16 cellular contexts compared by ENCODE assay signal in genomic region chr11:426851-427250, GRCh38. TPM values are rescaled to one million over a fixed set of nuclear protein-coding genes. Genes with fewer than 3 reads are reported as not detected.
DNase-seq lines count a peak whose midpoint lies in the region; ATAC-seq, FAIRE-seq and TF ChIP-seq lines count a peak whose summit lies in the region.
"Had no signal": no experiment of that assay in that cellular context is flagged by ENCODE, and none has a peak within 500 bp of the region (broad histone marks: within the 10 kb centered on the region; RNA-seq: fewer than 3 reads in every experiment).

No MANE protein-coding gene starts in this region.

- H3K36me3 ChIP-seq in right atrium auricular region (no peaks in the 10 kb centered on the region), kidney (ENCODE audit: control insufficient read depth in 1 of 2, insufficient read depth in 2 of 2, low read length in 2 of 2) (no peaks in the 10 kb centered on the region), spleen (peaks cover 0 to 9% (median 0%) of the 10 kb centered on the region in 6 donors)

- H3K27ac Mint-ChIP-seq in CD14-positive monocyte = no peak overlapping the region

- 82 to 95% (median 90%) methylated on average over 8 of the region's 8 CpGs for whole genome bisulfite sequencing in spleen, 5 donors

- no peak overlapping the region for H3K4me3 Mint-ChIP-seq in CD14-positive monocyte
- H3K4me3 Mint-ChIP-seq: CD8-positive, alpha-beta memory T cell; H9 had no signal

- TF ChIP-seq CTCF in right atrium auricular region (IDR thresholded peaks at IDR 0.05) = no peak
- TF ChIP-seq CTCF in CD14-positive monocyte (IDR thresholded peaks at IDR 0.05) = no peak
- TF ChIP-seq CTCF in kidney (IDR thresholded peaks at IDR 0.05; ENCODE audit: borderline replicate concordance, extremely low read depth, insufficient read depth) = no peak
- TF ChIP-seq CTCF in spleen (IDR thresholded peaks at IDR 0.05 in 8 of 11, conservative IDR thresholded peaks at IDR 0.05 in 3 of 11) = no peak

- intact Hi-C loops in Right ventricle myocardium inferior (cut with DNase I) (no loop called here), CD14-positive monocyte (cut with micrococcal nuclease) (no loop called here), kidney (cut with DNase I) (no loop called here), spleen (cut with DNase I; ENCODE audit: low total_unique reads) (no loop called here)

- H3K4me1 Mint-ChIP-seq in CD14-positive monocyte = no peaks in the 10 kb centered on the region

- DNase-seq in Right ventricle myocardium inferior (ENCODE audit: missing footprints) = peak; percentile 46
- DNase-seq in right atrium auricular region (ENCODE audit: low spot score) = no peak
- peak; percentile 30 for DNase-seq in CD14-positive monocyte (ENCODE audit: low spot score)
- peak; percentile 49 for DNase-seq in kidney
- peak; percentile 52 for DNase-seq in spleen
- no peak for DNase-seq in RCC 7860 (ENCODE audit: low spot score)
- DNase-seq: Caco-2, DND-41, GDM1, GOT3, H9 had no signal

- no peaks in the 10 kb centered on the region for H3K36me3 Mint-ChIP-seq in CD14-positive monocyte

- no peak for ATAC-seq in Right ventricle myocardium inferior

- H3K9ac ChIP-seq in kidney (ENCODE audit: low read length in 2 of 2) = no peak overlapping the region

- H3K4me3 ChIP-seq in right atrium auricular region (no peak overlapping the region), kidney (ENCODE audit: low read length in 2 of 2) (no peak overlapping the region), spleen (no peak overlapping the region)
- H3K4me3 ChIP-seq: A549 had no signal

- TF ChIP-seq POLR2A in spleen (IDR thresholded peaks at IDR 0.05) = no peak

- H3K4me1 ChIP-seq in right atrium auricular region (no peaks in the 10 kb centered on the region), kidney (ENCODE audit: control insufficient read depth in 1 of 2, insufficient read depth in 1 of 2, low read depth in 1 of 2, low read length in 2 of 2) (no peaks in the 10 kb centered on the region), spleen (no peaks in the 10 kb centered on the region)

- peaks cover 7 to 28% (median 12%) of the 10 kb centered on the region in 7 donors for H3K9me3 Mint-ChIP-seq in CD14-positive monocyte
- H3K9me3 Mint-ChIP-seq: CD8-positive, alpha-beta memory T cell; H9 had no signal

- H3K27ac ChIP-seq in right atrium auricular region = no peak overlapping the region
- H3K27ac ChIP-seq in kidney (ENCODE audit: low read depth in 2 of 2, low read length in 2 of 2) = no peak overlapping the region
- H3K27ac ChIP-seq in spleen = no peak overlapping the region
- H3K27ac ChIP-seq: A549 had no signal

- H3K9me3 ChIP-seq in right atrium auricular region (peaks cover 0 to 4% of the 10 kb centered on the region in 2 donors), kidney (ENCODE audit: control insufficient read depth in 1 of 2, low read length in 2 of 2) (no peaks in the 10 kb centered on the region), spleen (no peaks in the 10 kb centered on the region)
- H3K9me3 ChIP-seq: A549, Caco-2 had no signal

- H3K27me3 Mint-ChIP-seq in CD14-positive monocyte (ENCODE audit: low read depth in 3 of 3) = peaks cover 10 to 35% (median 21%) of the 10 kb centered on the region in 3 donors
- H3K27me3 Mint-ChIP-seq: CD8-positive, alpha-beta memory T cell had no signal

- FAIRE-seq in kidney (lab: Jason Lieb, UNC) (no peak), RCC 7860 (lab: Jason Lieb, UNC) (no peak)
- FAIRE-seq: A549, GM12892 had no signal

- no peaks in the 10 kb centered on the region for H3K27me3 ChIP-seq in right atrium auricular region
- H3K27me3 ChIP-seq in spleen (replicated peaks in 1 of 7) = peaks cover 0 to 8% (median 0%) of the 10 kb centered on the region in 7 donors

RNA-seq across cellular contexts. Expression of gene SIGIRR, which starts 12.1 kb away (rescaled TPM):
- 50.0 TPM for total RNA-seq in Right ventricle myocardium inferior
- 10 to 100 TPM; 26.6 to 33.3 TPM for total RNA-seq in right atrium auricular region
- 10 to 100 TPM; 62.8 to 75.4 TPM for polyA plus RNA-seq in CD14-positive monocyte
- 89.1 TPM for total RNA-seq in kidney
- polyA plus RNA-seq in kidney (ENCODE audit: insufficient read depth, low read depth, low replicate concordance) = 181 TPM
- total RNA-seq in spleen = 100 to 1,000 TPM in 2 of 7 donors, 10 to 100 TPM in 5; 67.9 to 118 (median 90.9) TPM
- 100 to 1,000 TPM in 2 of 3 donors, 10 to 100 TPM in 1; 95.9 to 194 (median 161) TPM for polyA plus RNA-seq in spleen

RNA-seq across cellular contexts. Expression of gene ANO9, which starts 15.0 kb away (rescaled TPM):
- total RNA-seq in Right ventricle myocardium inferior (0.41 TPM), right atrium auricular region (under 1 TPM; 0.11 to 0.75 TPM), kidney (21.8 TPM), spleen (10 to 100 TPM; 10.2 to 34.5 (median 25.9) TPM)
- polyA plus RNA-seq in CD14-positive monocyte (under 1 TPM in 1 of 2 donors, not detected in 1; 0.18 TPM), kidney (ENCODE audit: insufficient read depth, low read depth, low replicate concordance) (11.3 TPM), spleen (10 to 100 TPM; 32.7 to 53.8 (median 50.3) TPM)
- polyA plus RNA-seq: BJ had no signal

RNA-seq across cellular contexts. Expression of gene PTDSS2, which starts 23.2 kb away (rescaled TPM):
- total RNA-seq in Right ventricle myocardium inferior (27.8 TPM), right atrium auricular region (10 to 100 TPM; 26.8 to 32.5 TPM), kidney (28.5 TPM), spleen (10 to 100 TPM; 24.6 to 40.7 (median 29.4) TPM)
- polyA plus RNA-seq in CD14-positive monocyte (10 to 100 TPM in 1 of 2 donors, 1 to 10 TPM in 1; 9.3 to 12.4 TPM), kidney (ENCODE audit: insufficient read depth, low read depth, low replicate concordance) (37.7 TPM), spleen (10 to 100 TPM; 11.0 to 26.6 (median 14.9) TPM)

RNA-seq across cellular contexts. Expression of gene PKP3, which starts 32.8 kb away (rescaled TPM):
- total RNA-seq in Right ventricle myocardium inferior = 0.32 TPM
- 1 to 10 TPM in 1 of 2 donors, under 1 TPM in 1; 0.43 to 1.0 TPM for total RNA-seq in right atrium auricular region
- polyA plus RNA-seq in CD14-positive monocyte = not detected
- total RNA-seq in kidney = 3.6 TPM
- 1.9 TPM for polyA plus RNA-seq in kidney (ENCODE audit: insufficient read depth, low read depth, low replicate concordance)
- total RNA-seq in spleen = 1 to 10 TPM in 1 of 7 donors, under 1 TPM in 2, not detected in 4; 0.40 to 2.8 (median 0.59) TPM
- under 1 TPM; 0.09 to 0.48 (median 0.21) TPM for polyA plus RNA-seq in spleen
- total RNA-seq: CD8-positive, alpha-beta memory T cell had no signal

RNA-seq across cellular contexts. Expression of gene B4GALNT4, which starts 57.6 kb away (rescaled TPM):
- total RNA-seq in Right ventricle myocardium inferior = 0.54 TPM
- under 1 TPM in 1 of 2 donors, not detected in 1; 0.39 TPM for total RNA-seq in right atrium auricular region
- not detected for polyA plus RNA-seq in CD14-positive monocyte
- total RNA-seq in kidney = 1.4 TPM
- polyA plus RNA-seq in kidney (ENCODE audit: insufficient read depth, low read depth, low replicate concordance) = 0.82 TPM
- total RNA-seq in spleen = 1 to 10 TPM in 1 of 7 donors, under 1 TPM in 4, not detected in 2; 0.17 to 1.1 (median 0.67) TPM
- 1 to 10 TPM; 1.6 to 5.2 (median 3.5) TPM for polyA plus RNA-seq in spleen
- total RNA-seq: HT-29 had no signal

Comparison
In these comparisons a context has a peak if more than half of its experiments do, and no peak if none do; other contexts are left out.
1. DNase-seq: peak in Right ventricle myocardium inferior (single experiment), CD14-positive monocyte (single experiment), kidney (single experiment) and spleen (single experiment); none in right atrium auricular region (single experiment) and RCC 7860 (single experiment).